ENCODE assay signal across 21 cellular contexts in the genomic region with DNA sequence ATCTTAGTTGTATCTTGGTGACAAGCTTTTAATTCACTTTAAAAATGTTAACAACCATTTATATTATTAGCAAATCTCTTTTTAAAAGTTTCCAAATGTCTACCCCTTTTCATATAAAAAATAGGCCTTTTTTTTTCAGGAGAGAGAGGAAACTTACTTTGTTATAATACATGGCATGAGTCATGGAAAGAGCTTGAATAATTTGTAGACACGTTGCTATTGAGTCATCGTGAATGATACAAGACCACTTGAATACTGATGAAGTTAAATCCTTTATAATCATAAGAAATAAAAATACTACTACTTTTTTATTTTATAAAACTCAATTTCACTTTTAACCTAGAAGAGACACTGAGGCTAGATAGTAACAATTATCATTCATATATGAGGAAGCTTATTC.
DNase-seq lines count a peak whose midpoint lies in the region; ATAC-seq and TF ChIP-seq lines count a peak whose summit lies in the region.
"Had no signal": no experiment of that assay in that cellular context is flagged by ENCODE, and none has a peak within 500 bp of the region (broad histone marks: within the 10 kb centered on the region; RNA-seq: fewer than 3 reads in every experiment).

No MANE protein-coding gene starts in this region.

- no peak overlapping the region for H3K9ac ChIP-seq in trophoblast cell (ENCODE audit: low read length)

- no peak overlapping the region for H3K4ac ChIP-seq in trophoblast cell (ENCODE audit: low read depth, low read length)

- no peaks in the 10 kb centered on the region for H3K9me3 Mint-ChIP-seq in activated naive CD4-positive, alpha-beta T cell treated with anti-CD3 and anti-CD28 coated beads, Interleukin-2, amount 10 ng/mL, durations not matched to agents 7 days and 5 days
- H3K9me3 Mint-ChIP-seq: CD4-positive, alpha-beta memory T cell; immature natural killer cell; stimulated activated effector memory CD8-positive, alpha-beta T cell treated with anti-CD3 and anti-CD28 coated beads, Interleukin-12 subunit alpha, Interleukin-12 subunit beta, amount 100 ng/mL, for 72 hours had no signal

- no peaks in the 10 kb centered on the region for H3K9me3 ChIP-seq in ovary
- H3K9me3 ChIP-seq in trophoblast cell (ENCODE audit: insufficient read depth, low read depth, low read length) = no peaks in the 10 kb centered on the region
- H3K9me3 ChIP-seq: heart left ventricle, lower lobe of right lung, right lobe of liver had no signal

- H3K14ac ChIP-seq in trophoblast cell (ENCODE audit: low read length) = no peak overlapping the region

- no peak overlapping the region for H3K18ac ChIP-seq in trophoblast cell (ENCODE audit: low read length)

- H3K27me3 Mint-ChIP-seq in activated naive CD4-positive, alpha-beta T cell treated with anti-CD3 and anti-CD28 coated beads, Interleukin-2, amount 10 ng/mL, durations not matched to agents 7 days and 5 days = peaks cover 4% of the 10 kb centered on the region

- in situ Hi-C loops in astrocyte of the cerebellum (cut with HindIII; ENCODE audit: low sequenced_read_pairs) = no loop called here

- DNase-seq in AG08396 (ENCODE audit: low spot score) (peak; percentile 29), HPDE6-E6E7 (ENCODE audit: extremely low spot score) (peak; percentile 22), astrocyte of the cerebellum (ENCODE audit: low read depth) (peak; percentile 38), foreskin keratinocyte (peak in 1 of 2 donors; percentile 63), Right ventricle myocardium inferior (ENCODE audit: missing footprints) (no peak), ovary (no peak), trophoblast cell (no peak)
- DNase-seq in activated naive CD4-positive, alpha-beta T cell treated with anti-CD3 and anti-CD28 coated beads, Interleukin-2, amount 10 ng/mL, durations not matched to agents 7 days and 5 days = no peak
- DNase-seq: activated T-cell treated with anti-CD3 and anti-CD28 coated beads, Interleukin-2, amount 50 U/mL, for 72 hours; CD4-positive, alpha-beta memory T cell; DMS79; effector CD4-positive, alpha-beta T cell; heart left ventricle; immature natural killer cell; lower lobe of right lung; NCI-H146; right lobe of liver; T-helper 9 cell had no signal

- H4K8ac ChIP-seq in trophoblast cell (ENCODE audit: low read depth, low read length) = no peak overlapping the region

- H3K36me3 Mint-ChIP-seq in activated naive CD4-positive, alpha-beta T cell treated with anti-CD3 and anti-CD28 coated beads, Interleukin-2, amount 10 ng/mL, durations not matched to agents 7 days and 5 days = no peaks in the 10 kb centered on the region
- H3K36me3 Mint-ChIP-seq: activated naive CD8-positive, alpha-beta T cell; CD4-positive, alpha-beta memory T cell; immature natural killer cell; stimulated activated effector memory CD8-positive, alpha-beta T cell treated with anti-CD3 and anti-CD28 coated beads, Interleukin-12 subunit alpha, Interleukin-12 subunit beta, amount 100 ng/mL, for 72 hours had no signal

- no peaks in the 10 kb centered on the region for H3K36me3 ChIP-seq in ovary
- no peaks in the 10 kb centered on the region for H3K36me3 ChIP-seq in trophoblast cell (ENCODE audit: control insufficient read depth in 1 of 2, insufficient read depth in 2 of 2, low read length in 2 of 2)
- H3K36me3 ChIP-seq: heart left ventricle, lower lobe of right lung, right lobe of liver had no signal

- ATAC-seq in foreskin keratinocyte (peak; percentile 71), Right ventricle myocardium inferior (no peak)
- ATAC-seq: activated T-cell treated with anti-CD3 and anti-CD28 coated beads, Interleukin-2, amount 50 U/mL, for 72 hours; esophagus mucosa; heart left ventricle; lower lobe of right lung; right lobe of liver; stimulated activated effector memory CD8-positive, alpha-beta T cell treated with anti-CD3 and anti-CD28 coated beads, Interleukin-12 subunit alpha, Interleukin-12 subunit beta, amount 100 ng/mL, for 72 hours had no signal

- H3K27me3 ChIP-seq in foreskin keratinocyte = no peaks in the 10 kb centered on the region
- no peaks in the 10 kb centered on the region for H3K27me3 ChIP-seq in ovary
- H3K27me3 ChIP-seq in trophoblast cell (ENCODE audit: insufficient read depth, low read length) = no peaks in the 10 kb centered on the region
- H3K27me3 ChIP-seq: heart left ventricle, right lobe of liver had no signal

- no peaks in the 10 kb centered on the region for H3K79me2 ChIP-seq in trophoblast cell (ENCODE audit: control insufficient read depth, insufficient read depth, low read length, poor library complexity)

- H2BK120ac ChIP-seq in trophoblast cell (ENCODE audit: insufficient read depth, low read length, poor library complexity) = no peak overlapping the region

- no peaks in the 10 kb centered on the region for H3K4me1 Mint-ChIP-seq in activated naive CD4-positive, alpha-beta T cell treated with anti-CD3 and anti-CD28 coated beads, Interleukin-2, amount 10 ng/mL, durations not matched to agents 7 days and 5 days
- H3K4me1 Mint-ChIP-seq: CD4-positive, alpha-beta memory T cell; immature natural killer cell had no signal

- H3K4me1 ChIP-seq in foreskin keratinocyte = peaks cover 9% of the 10 kb centered on the region
- no peaks in the 10 kb centered on the region for H3K4me1 ChIP-seq in ovary (ENCODE audit: insufficient read depth)
- H3K4me1 ChIP-seq in trophoblast cell (ENCODE audit: control insufficient read depth in 1 of 2, insufficient read depth in 2 of 2, low read length in 2 of 2) = no peaks in the 10 kb centered on the region
- H3K4me1 ChIP-seq: heart left ventricle, lower lobe of right lung, right lobe of liver had no signal

- no peak overlapping the region for H2AFZ ChIP-seq in trophoblast cell (ENCODE audit: insufficient read depth, low read length, poor library complexity)

- TF ChIP-seq POLR2A in ovary (IDR thresholded peaks at IDR 0.05) = no peak

- H3K27ac Mint-ChIP-seq in activated naive CD4-positive, alpha-beta T cell treated with anti-CD3 and anti-CD28 coated beads, Interleukin-2, amount 10 ng/mL, durations not matched to agents 7 days and 5 days = no peak overlapping the region
- H3K27ac Mint-ChIP-seq: activated naive CD8-positive, alpha-beta T cell; CD4-positive, alpha-beta memory T cell; immature natural killer cell; stimulated activated effector memory CD8-positive, alpha-beta T cell treated with anti-CD3 and anti-CD28 coated beads, Interleukin-12 subunit alpha, Interleukin-12 subunit beta, amount 100 ng/mL, for 72 hours had no signal

- no peak overlapping the region for H3K4me3 Mint-ChIP-seq in activated naive CD4-positive, alpha-beta T cell treated with anti-CD3 and anti-CD28 coated beads, Interleukin-2, amount 10 ng/mL, durations not matched to agents 7 days and 5 days
- H3K4me3 Mint-ChIP-seq: activated naive CD8-positive, alpha-beta T cell; activated T-cell treated with anti-CD3 and anti-CD28 coated beads, Interleukin-2, amount 50 U/mL, for 72 hours; CD4-positive, alpha-beta memory T cell; immature natural killer cell; stimulated activated effector memory CD8-positive, alpha-beta T cell treated with anti-CD3 and anti-CD28 coated beads, Interleukin-12 subunit alpha, Interleukin-12 subunit beta, amount 100 ng/mL, for 72 hours had no signal

- 67 to 83% (median 80%) methylated on average over 2 of the region's 2 CpGs for WGBS in ovary, 3 donors
- WGBS in trophoblast cell (ENCODE audit: extremely low coverage, insufficient coverage, insufficient read length) = no CpG with 5 or more reads among the region's 2 CpGs

- no peaks in the 10 kb centered on the region for H3K79me1 ChIP-seq in trophoblast cell (ENCODE audit: low read length)

- no peak for TF ChIP-seq CTCF in astrocyte of the cerebellum (IDR thresholded peaks at IDR 0.05; ENCODE audit: low read depth, low read length, missing control alignments)
- no peak for TF ChIP-seq CTCF in foreskin keratinocyte (conservative IDR thresholded peaks at IDR 0.05)
- no peak for TF ChIP-seq CTCF in ovary (IDR thresholded peaks at IDR 0.05)

- no peak overlapping the region for H2AK5ac ChIP-seq in trophoblast cell (ENCODE audit: low read length)

- no peak for TF ChIP-seq EP300 in ovary (IDR thresholded peaks at IDR 0.05)

- intact Hi-C loops in Right ventricle myocardium inferior (cut with DNase I) = no loop called here
- intact Hi-C loops in ovary (cut with DNase I) = no loop called here

- no peak overlapping the region for H3K23ac ChIP-seq in trophoblast cell (ENCODE audit: low read length)

- no peak overlapping the region for H3K4me2 ChIP-seq in trophoblast cell (ENCODE audit: low read length)

- no peak overlapping the region for H4K91ac ChIP-seq in trophoblast cell (ENCODE audit: low read depth, low read length)

- no peak overlapping the region for H2BK5ac ChIP-seq in trophoblast cell (ENCODE audit: low read depth, low read length, poor library complexity)

- no peak overlapping the region for H3K4me3 ChIP-seq in astrocyte of the cerebellum (ENCODE audit: low read depth, low read length)
- no peak overlapping the region for H3K4me3 ChIP-seq in ovary
- no peak overlapping the region for H3K4me3 ChIP-seq in trophoblast cell (ENCODE audit: low read depth, low read length)
- H3K4me3 ChIP-seq: heart left ventricle, lower lobe of right lung, right lobe of liver had no signal

- no peak overlapping the region for H4K12ac ChIP-seq in trophoblast cell (ENCODE audit: low read depth, low read length)

- no peak overlapping the region for H2BK12ac ChIP-seq in trophoblast cell (ENCODE audit: low read length)

- H3K27ac ChIP-seq in foreskin keratinocyte (no peak overlapping the region), ovary (no peak overlapping the region), trophoblast cell (ENCODE audit: low read depth, low read length) (no peak overlapping the region)
- H3K27ac ChIP-seq: heart left ventricle, lower lobe of right lung, right lobe of liver had no signal

- CTCF ChIA-PET in activated naive CD4-positive, alpha-beta T cell treated with anti-CD3 and anti-CD28 coated beads, Interleukin-2, amount 10 ng/mL, durations not matched to agents 7 days and 5 days (lab: Charles Lee) = no interaction called here

Comparison
In these comparisons a context has a peak if more than half of its experiments do, and no peak if none do; other contexts are left out.
1. DNase-seq: peak in AG08396 (single experiment), HPDE6-E6E7 (single experiment) and astrocyte of the cerebellum (single experiment); none in Right ventricle myocardium inferior (single experiment), ovary (0 of 5), activated naive CD4-positive, alpha-beta T cell treated with anti-CD3 and anti-CD28 coated beads, Interleukin-2, amount 10 ng/mL, durations not matched to agents 7 days and 5 days (single experiment) and trophoblast cell (0 of 2).